In genomic region chr6:41736207-41736710, GRCh38 we compare ENCODE assay signal across 10 cellular contexts. TPM values are rescaled to one million over a fixed set of nuclear protein-coding genes. Genes with fewer than 3 reads are reported as not detected.
DNase-seq lines count a peak whose midpoint lies in the region; ATAC-seq and TF ChIP-seq lines count a peak whose summit lies in the region.
"Had no signal": no experiment of that assay in that cellular context is flagged by ENCODE, and none has a peak within 500 bp of the region (broad histone marks: within the 10 kb centered on the region; RNA-seq: fewer than 3 reads in every experiment).

No MANE protein-coding gene starts in this region.

- CTCF ChIA-PET in WTC11 (lab: Charles Lee), result interaction anchor here (0.6 to 4.6 kb wide), 9 partner anchors 13 to 137 kb away, joined by 3 to 37 read pairs (median 4); partner anchors contain the start of genes FRS3 and TOMM6

- TF ChIP-seq CTCF in right atrium auricular region (IDR thresholded peaks at IDR 0.05) (no peak), WTC11 (IDR thresholded peaks at IDR 0.05) (no peak), lower lobe of right lung (IDR thresholded peaks at IDR 0.05) (no peak)

- no peak overlapping the region for H3K27ac Mint-ChIP-seq in WTC11

- H3K9me3 Mint-ChIP-seq in WTC11, result no peaks in the 10 kb centered on the region

- no peaks in the 10 kb centered on the region for H3K36me3 ChIP-seq in right atrium auricular region
- no peaks in the 10 kb centered on the region for H3K36me3 ChIP-seq in lower lobe of right lung
- H3K36me3 ChIP-seq: thyroid gland had no signal

- no peaks in the 10 kb centered on the region for H3K36me3 Mint-ChIP-seq in WTC11

- no peaks in the 10 kb centered on the region for H3K27me3 ChIP-seq in right atrium auricular region
- H3K27me3 ChIP-seq in lower lobe of right lung (ENCODE audit: low read depth), result no peaks in the 10 kb centered on the region
- H3K27me3 ChIP-seq: thyroid gland had no signal

- H3K4me3 ChIP-seq in right atrium auricular region (peak overlapping the region in 1 of 2 donors; percentile 97), lower lobe of right lung (peak overlapping the region; percentile 88)
- H3K4me3 ChIP-seq: thyroid gland had no signal

- H3K9me3 ChIP-seq in right atrium auricular region (no peaks in the 10 kb centered on the region), lower lobe of right lung (no peaks in the 10 kb centered on the region)
- H3K9me3 ChIP-seq: thyroid gland had no signal

- DNase-seq in left ventricle myocardium superior (peak; percentile 3), right atrium auricular region (ENCODE audit: low spot score) (no peak), WTC11 (ENCODE audit: low spot score) (no peak), lower lobe of right lung (peak; percentile 31), NCI-H446 (lab: John Stamatoyannopoulos, UW) (no peak), GF-D8 (lab: John Stamatoyannopoulos, UW) (no peak), H4 (ENCODE audit: low spot score) (no peak)
- no peak for DNase-seq in stimulated activated CD4-positive, alpha-beta T cell treated with anti-CD3 and anti-CD28 coated beads, Interleukin-12 subunit alpha, Interleukin-12 subunit beta, amount 100 ng/mL, for 4 hours

- H3K4me1 Mint-ChIP-seq in WTC11, result peaks cover 26% of the 10 kb centered on the region

- H3K4me3 Mint-ChIP-seq in WTC11, result peak overlapping the region; percentile 67

- H3K27me3 Mint-ChIP-seq in WTC11 (ENCODE audit: low read depth), result peaks cover 18% of the 10 kb centered on the region

- POLR2A ChIA-PET in WTC11 (lab: Charles Lee), result no interaction called here

- H3K4me1 ChIP-seq in right atrium auricular region (peaks cover 0 to 33% of the 10 kb centered on the region in 2 donors), lower lobe of right lung (peaks cover 31% of the 10 kb centered on the region)

- H3K27ac ChIP-seq in right atrium auricular region (no peak overlapping the region), lower lobe of right lung (peak overlapping the region; percentile 97)

- ATAC-seq in left ventricle myocardium superior (no peak), WTC11 (no peak), lower lobe of right lung (no peak)

- intact Hi-C loops in left ventricle myocardium superior (cut with micrococcal nuclease), result no loop called here
- intact Hi-C loops in lower lobe of right lung (cut with DNase I), result no loop called here

TF ChIP-seq in WTC11, 78 proteins besides CTCF, POLR2A, EP300 and RAD21:
- TF ChIP-seq SOX15 (CRISPR knock-in tag; IDR thresholded peaks at IDR 0.05) (no peak), NR2C2 (CRISPR knock-in tag; IDR thresholded peaks at IDR 0.05) (no peak), CREM (CRISPR knock-in tag; IDR thresholded peaks at IDR 0.05) (no peak), ELF4 (CRISPR knock-in tag; IDR thresholded peaks at IDR 0.05; ENCODE audit: low read depth) (no peak), EMX1 (CRISPR knock-in tag; IDR thresholded peaks at IDR 0.05) (no peak), PRRX2 (CRISPR knock-in tag; IDR thresholded peaks at IDR 0.05) (no peak), ZNF219 (CRISPR knock-in tag; IDR thresholded peaks at IDR 0.05; ENCODE audit: borderline replicate concordance) (no peak), NFE2L1 (CRISPR knock-in tag; IDR thresholded peaks at IDR 0.05) (no peak), ZNF232 (CRISPR knock-in tag; IDR thresholded peaks at IDR 0.05) (no peak), KAT7 (CRISPR knock-in tag; IDR thresholded peaks at IDR 0.05; ENCODE audit: borderline replicate concordance) (no peak), SP1 (CRISPR knock-in tag; conservative IDR thresholded peaks at IDR 0.05) (no peak), AR (CRISPR knock-in tag; IDR thresholded peaks at IDR 0.05) (no peak), ZNF416 (CRISPR knock-in tag; IDR thresholded peaks at IDR 0.05) (no peak), ATF1 (CRISPR knock-in tag; IDR thresholded peaks at IDR 0.05) (no peak)
TF ChIP-seq in WTC11: peak in this region for 0.

RNA-seq across cellular contexts. Expression of gene TFEB, which starts 0.9 kb away (rescaled TPM):
- total RNA-seq in left ventricle myocardium superior, result 50.9 TPM
- total RNA-seq in right atrium auricular region, result 10 to 100 TPM; 31.5 to 35.8 TPM
- total RNA-seq in WTC11 (2021), result 3.1 to 3.9 TPM (median 3.3 TPM) in 3 replicates
- total RNA-seq in lower lobe of right lung, result 36.5 TPM
- total RNA-seq in H4 (2014; rRNA removed; shearing (Covaris generic)), result 1.6 and 9.2 TPM in 2 replicates

RNA-seq across cellular contexts. Expression of gene PGC, which starts 10.9 kb away (rescaled TPM):
- total RNA-seq in left ventricle myocardium superior (not detected), right atrium auricular region (not detected), WTC11 (2021) (0.55 to 0.63 TPM (median 0.62 TPM) in 3 replicates), lower lobe of right lung (947 TPM)
- not detected in 2 replicates for total RNA-seq in H4 (2014; rRNA removed; shearing (Covaris generic))
- total RNA-seq: pulmonary artery endothelial cell, thyroid gland had no signal

RNA-seq across cellular contexts. Expression of gene FRS3, which starts 43.4 kb away (rescaled TPM):
- total RNA-seq in left ventricle myocardium superior (5.2 TPM), right atrium auricular region (1 to 10 TPM; 2.6 to 3.4 TPM), WTC11 (2021) (5.5 to 7.8 TPM (median 6.0 TPM) in 3 replicates), lower lobe of right lung (5.9 TPM)
- total RNA-seq in H4 (2014; rRNA removed; shearing (Covaris generic)), result 0.66 and 1.1 TPM in 2 replicates

RNA-seq across cellular contexts. Expression of gene PRICKLE4, which starts 44.3 kb away (rescaled TPM):
- total RNA-seq in left ventricle myocardium superior (3.8 TPM), right atrium auricular region (1 to 10 TPM; 4.3 to 5.6 TPM), WTC11 (2021) (0.50 to 1.5 TPM (median 0.82 TPM) in 3 replicates), lower lobe of right lung (12.1 TPM)
- not detected in 2 replicates for total RNA-seq in H4 (2014; rRNA removed; shearing (Covaris generic))

RNA-seq across cellular contexts. Expression of gene TOMM6, which starts 51.2 kb away (rescaled TPM):
- total RNA-seq in left ventricle myocardium superior, result 216 TPM
- 100 to 1,000 TPM; 130 to 172 TPM for total RNA-seq in right atrium auricular region
- 219 to 233 TPM (median 228 TPM) in 3 replicates for total RNA-seq in WTC11 (2021)
- total RNA-seq in lower lobe of right lung, result 134 TPM
- total RNA-seq in H4 (2014; rRNA removed; shearing (Covaris generic)), result 222 and 348 TPM in 2 replicates

Comparison
In these comparisons a context has a peak if more than half of its experiments do, and no peak if none do; other contexts are left out.
1. DNase-seq: peak in left ventricle myocardium superior (single experiment) and lower lobe of right lung (single experiment); none in right atrium auricular region (single experiment), WTC11 (single experiment), stimulated activated CD4-positive, alpha-beta T cell treated with anti-CD3 and anti-CD28 coated beads, Interleukin-12 subunit alpha, Interleukin-12 subunit beta, amount 100 ng/mL, for 4 hours (single experiment), NCI-H446 (0 of 2), GF-D8 (single experiment) and H4 (single experiment).
2. RNA of gene PGC, which starts 10.9 kb away (total RNA-seq): 947 TPM in lower lobe of right lung (single experiment); 0.55 to 0.63 TPM in WTC11, not detected in left ventricle myocardium superior (single experiment), not detected in right atrium auricular region and not detected in H4; every median in the first group is over 100 times any median in the second.